Comparison of ENCODE assay signal across 21 cellular contexts in genomic region chr19:7561229-7561806, GRCh38. TPM values are rescaled to one million over a fixed set of nuclear protein-coding genes. Genes with fewer than 3 reads are reported as not detected.
DNase-seq lines count a peak whose midpoint lies in the region; ATAC-seq and TF ChIP-seq lines count a peak whose summit lies in the region.
"Had no signal": no experiment of that assay in that cellular context is flagged by ENCODE, and none has a peak within 500 bp of the region (broad histone marks: within the 10 kb centered on the region; RNA-seq: fewer than 3 reads in every experiment).

No MANE protein-coding gene starts in this region.

- no peak for TF ChIP-seq CTCF in foreskin fibroblast (IDR thresholded peaks at IDR 0.05; ENCODE audit: low read depth, low read length)

- H2AFZ ChIP-seq in neuronal stem cell (ENCODE audit: low read length), result no peak overlapping the region
- H2AFZ ChIP-seq: GM23248 had no signal

- H3K27ac ChIP-seq in right cardiac atrium (ENCODE audit: low read length), result no peak overlapping the region
- no peak overlapping the region for H3K27ac ChIP-seq in neuronal stem cell (replicated peaks; ENCODE audit: low read length)
- H3K27ac ChIP-seq: BLaER1 treated with 17β-estradiol and CSF1 and Interleukin-3, amounts not matched to agents 10 nM and 100 nM; GM23248; RWPE1; SK-N-MC had no signal

- peak overlapping the region; percentile 21 for H3K9ac ChIP-seq in neuronal stem cell (ENCODE audit: low read depth, low read length, poor library complexity)
- H3K9ac ChIP-seq: BLaER1 treated with 17β-estradiol and CSF1 and Interleukin-3, amounts not matched to agents 10 nM and 100 nM; GM23248 had no signal

- H3K4me2 ChIP-seq in neuronal stem cell (ENCODE audit: insufficient read depth, low read length, poor library complexity, severe bottlenecking), result no peak overlapping the region
- H3K4me2 ChIP-seq: BLaER1 treated with 17β-estradiol and CSF1 and Interleukin-3, amounts not matched to agents 10 nM and 100 nM had no signal

- no peak overlapping the region for H3K23ac ChIP-seq in neuronal stem cell (ENCODE audit: low read depth, low read length, poor library complexity)

- H3K18ac ChIP-seq in neuronal stem cell (ENCODE audit: low read length), result no peak overlapping the region

- no peak overlapping the region for H3K4me3 ChIP-seq in right cardiac atrium (ENCODE audit: low read length)
- H3K4me3 ChIP-seq in neuronal stem cell (ENCODE audit: low read length in 2 of 2), result no peak overlapping the region
- no peak overlapping the region for H3K4me3 ChIP-seq in foreskin fibroblast (ENCODE audit: low read depth in 1 of 2, low read length in 2 of 2)
- H3K4me3 ChIP-seq: BLaER1 treated with 17β-estradiol and CSF1 and Interleukin-3, amounts not matched to agents 10 nM and 100 nM; GM23248; SK-N-MC had no signal

- WGBS in right cardiac atrium, result 81% methylated on average over 27 of the region's 27 CpGs
- WGBS in neuronal stem cell (ENCODE audit: extremely low coverage in 2 of 2, insufficient read length in 2 of 2, insufficient replicate concordance in 1 of 2), 2 donors, result no CpG with 5 or more reads among the region's 27 CpGs

- intact Hi-C loops in right cardiac atrium (cut with DNase I), result loop anchor here in 1 of 4 donors (10.0 kb wide), 1 partner anchor 123 kb away; the partner anchor contains the start of gene TRAPPC5
- intact Hi-C loops in cardiac septum (cut with DNase I), result no loop called here
- intact Hi-C loops in head of caudate nucleus (cut with DNase I), result loop anchor here (10.0 kb wide), 1 partner anchor 233 kb away; no protein-coding TSS in a partner anchor

- no peak overlapping the region for H3K14ac ChIP-seq in neuronal stem cell (ENCODE audit: low read length)

- no peak overlapping the region for H2BK15ac ChIP-seq in neuronal stem cell (ENCODE audit: low read length)

- H3K9me3 ChIP-seq in right cardiac atrium (ENCODE audit: control insufficient read depth, low read length) (no peaks in the 10 kb centered on the region), neuronal stem cell (replicated peaks in 1 of 2; ENCODE audit: control insufficient read depth in 2 of 2, insufficient read depth in 1 of 2, low read depth in 1 of 2, low read length in 2 of 2) (peaks cover 0 to 5% of the 10 kb centered on the region in 2 donors)

- no peak overlapping the region for H4K91ac ChIP-seq in neuronal stem cell (ENCODE audit: low read depth, low read length, poor library complexity)

- H4K8ac ChIP-seq in neuronal stem cell (ENCODE audit: low read depth, low read length), result no peak overlapping the region

- no peaks in the 10 kb centered on the region for H3K27me3 ChIP-seq in right cardiac atrium (ENCODE audit: control insufficient read depth, insufficient read depth)
- H3K27me3 ChIP-seq in neuronal stem cell (ENCODE audit: control insufficient read depth in 3 of 3, insufficient read depth in 3 of 3, low read depth in 1 of 3, low read length in 3 of 3), result no peaks in the 10 kb centered on the region
- H3K27me3 ChIP-seq: BLaER1 treated with 17β-estradiol and CSF1 and Interleukin-3, amounts not matched to agents 10 nM and 100 nM had no signal

- no peak overlapping the region for H2AK5ac ChIP-seq in neuronal stem cell (ENCODE audit: low read depth, low read length)

- H3K4me1 ChIP-seq in right cardiac atrium (ENCODE audit: control insufficient read depth, insufficient read depth, low read length) (no peaks in the 10 kb centered on the region), neuronal stem cell (ENCODE audit: control insufficient read depth in 2 of 2, insufficient read depth in 1 of 2, low read depth in 1 of 2, low read length in 2 of 2) (no peaks in the 10 kb centered on the region)

- no peak overlapping the region for H2BK5ac ChIP-seq in neuronal stem cell (ENCODE audit: low read length)

- DNase-seq in right cardiac atrium, result no peak
- no peak for DNase-seq in cardiac septum (ENCODE audit: low spot score)
- peak in 36 of 42 donors; percentile 13 to 80 (median 58) for DNase-seq in head of caudate nucleus
- DNase-seq in neuronal stem cell (ENCODE audit: low spot score), result no peak
- no peak for DNase-seq in OCI-M2 (lab: John Stamatoyannopoulos, UW; ENCODE audit: unreplicated experiment)
- no peak for DNase-seq in foreskin fibroblast
- no peak for DNase-seq in NCI-H187 (lab: John Stamatoyannopoulos, UW)
- DNase-seq: CD4-positive, alpha-beta T cell; GM23248; H9; Kasumi-1; MV-4-11; NCI-H1105; NCI-H2029 treated with DMSO at 0.1 percent for 48 hours; NCI-H446 treated with DMSO at 0.1 percent for 48 hours; NCI-H526 treated with DMSO at 0.1 percent for 48 hours; SHP77 had no signal

- peaks cover 7% of the 10 kb centered on the region for H3K79me1 ChIP-seq in neuronal stem cell (ENCODE audit: low read depth, low read length)

- H3K36me3 ChIP-seq in neuronal stem cell (replicated peaks in 1 of 2; ENCODE audit: control insufficient read depth in 2 of 2, insufficient read depth in 2 of 2, low read length in 2 of 2), result peaks cover 24 to 25% of the 10 kb centered on the region in 2 donors

- H3K4ac ChIP-seq in neuronal stem cell (ENCODE audit: low read length), result no peak overlapping the region

- no peak overlapping the region for H2BK120ac ChIP-seq in neuronal stem cell (ENCODE audit: low read depth, low read length)

- no peak overlapping the region for H2BK12ac ChIP-seq in neuronal stem cell (ENCODE audit: low read length)

- ATAC-seq in right cardiac atrium, result peak; percentile 25 to 41
- ATAC-seq: Panc1 had no signal

RNA-seq across cellular contexts. Expression of gene PNPLA6, which starts 25.8 kb away (rescaled TPM):
- 10 to 100 TPM; 53.4 to 70.9 (median 65.4) TPM for total RNA-seq in right cardiac atrium
- polyA plus RNA-seq in right cardiac atrium, result 33.5 TPM
- total RNA-seq in cardiac septum, result 41.9 TPM
- 56.3 TPM for polyA plus RNA-seq in neuronal stem cell (2013, experiment 1 of 2)
- 57.3 TPM for polyA plus RNA-seq in neuronal stem cell (2013, experiment 2 of 2)

RNA-seq across cellular contexts. Expression of gene CAMSAP3, which starts 34.3 kb away (rescaled TPM):
- under 1 TPM; 0.20 to 0.71 (median 0.38) TPM for total RNA-seq in right cardiac atrium
- 0.29 TPM for polyA plus RNA-seq in right cardiac atrium
- total RNA-seq in cardiac septum, result not detected
- 13.7 TPM for polyA plus RNA-seq in neuronal stem cell (2013, experiment 1 of 2)
- polyA plus RNA-seq in neuronal stem cell (2013, experiment 2 of 2), result 14.1 TPM
- total RNA-seq: GM23248 had no signal
- polyA plus RNA-seq: GM23248 had no signal

RNA-seq across cellular contexts. Expression of gene MCOLN1, which starts 38.9 kb away (rescaled TPM):
- total RNA-seq in right cardiac atrium (10 to 100 TPM; 19.5 to 24.4 (median 21.8) TPM), cardiac septum (16.0 TPM)
- 20.7 TPM for polyA plus RNA-seq in right cardiac atrium
- polyA plus RNA-seq in neuronal stem cell (2013, experiment 1 of 2), result 6.6 TPM
- 7.4 TPM for polyA plus RNA-seq in neuronal stem cell (2013, experiment 2 of 2)

RNA-seq across cellular contexts. Expression of gene ZNF358, which starts 45.4 kb away (rescaled TPM):
- total RNA-seq in right cardiac atrium (100 to 1,000 TPM; 101 to 120 (median 115) TPM), cardiac septum (76.7 TPM)
- 143 TPM for polyA plus RNA-seq in right cardiac atrium
- 109 TPM for polyA plus RNA-seq in neuronal stem cell (2013, experiment 1 of 2)
- 102 TPM for polyA plus RNA-seq in neuronal stem cell (2013, experiment 2 of 2)

Comparison
In these comparisons a context has a peak if more than half of its experiments do, and no peak if none do; other contexts are left out.
1. DNase-seq: peak in head of caudate nucleus (36 of 42); none in right cardiac atrium (0 of 3), cardiac septum (single experiment), neuronal stem cell (single experiment), OCI-M2 (single experiment), foreskin fibroblast (0 of 2) and NCI-H187 (0 of 2).